In genomic region chr1:169100208-169100882, GRCh38 we compare ENCODE assay signal across 11 cellular contexts.
"Had no signal": no experiment of that assay in that cellular context is flagged by ENCODE, and none has a peak within 500 bp of the region (broad histone marks: within the 10 kb centered on the region; RNA-seq: fewer than 3 reads in every experiment).

No MANE protein-coding gene starts in this region.

- H3K27ac ChIP-seq: SK-N-MC, thyroid gland had no signal

- H3K27me3 ChIP-seq: thyroid gland had no signal

- H3K4me3 ChIP-seq: SK-N-MC, thyroid gland had no signal

- ATAC-seq: activated CD8-positive, alpha-beta T cell treated with anti-CD3 and anti-CD28 coated beads, Interleukin-2, amount 10 ng/mL, durations not matched to agents 7 days and 5 days; activated naive CD8-positive, alpha-beta T cell treated with anti-CD3 and anti-CD28 coated beads, Interleukin-2, amount 50 U/mL, for 24 hours had no signal

- DNase-seq: activated CD4-positive, alpha-beta T cell treated with anti-CD3 and anti-CD28 coated beads for 4 hours; activated CD8-positive, alpha-beta memory T cell treated with anti-CD3 and anti-CD28 coated beads, Interleukin-2, amount 50 U/mL, for 48 hours; activated CD8-positive, alpha-beta T cell treated with anti-CD3 and anti-CD28 coated beads, Interleukin-2, amount 10 ng/mL, durations not matched to agents 7 days and 5 days; activated naive CD4-positive, alpha-beta T cell; activated naive CD8-positive, alpha-beta T cell treated with anti-CD3 and anti-CD28 coated beads, Interleukin-2, amount 50 U/mL, for 24 hours; central memory CD4-positive, alpha-beta T cell; nephron progenitor cell; stimulated activated CD4-positive, alpha-beta T cell treated with anti-CD3 and anti-CD28 coated beads, Interleukin-15, amount 100 ng/mL, for 24 hours; T-helper 1 cell; thyroid gland had no signal

- H3K9me3 ChIP-seq: thyroid gland had no signal

- H3K36me3 ChIP-seq: thyroid gland had no signal
